In genomic region chr13:52706074-52706473, GRCh38 we compare ENCODE assay signal across 37 cellular contexts. TPM values are rescaled to one million over a fixed set of nuclear protein-coding genes. Genes with fewer than 3 reads are reported as not detected.
"Had no signal": no experiment of that assay in that cellular context is flagged by ENCODE, and none has a peak within 500 bp of the region (broad histone marks: within the 10 kb centered on the region; RNA-seq: fewer than 3 reads in every experiment).

No MANE protein-coding gene starts in this region.

- H3K4me3 ChIP-seq: MG63, Peyer's patch, SJSA1 had no signal

- H3K27ac ChIP-seq: Peyer's patch, SJSA1 had no signal

- H3K4me1 ChIP-seq: Peyer's patch, SJSA1 had no signal

- ATAC-seq: activated CD4-positive, alpha-beta T cell treated with anti-CD3 and anti-CD28 coated beads for 36 hours; activated CD4-positive, CD25-positive, alpha-beta regulatory T cell treated with anti-CD3 and anti-CD28 coated beads, Interleukin-2, amount 50 U/mL, for 24 hours; activated naive CD8-positive, alpha-beta T cell treated with anti-CD3 and anti-CD28 coated beads, Interleukin-2, amount 50 U/mL, for 24 hours; activated T-cell treated with anti-CD3 and anti-CD28 coated beads, Interleukin-2, amount 50 U/mL, for 4 hours; SK-N-SH treated with all-trans-retinoic acid at 6 μM for 48 hours; WTC11 had no signal

- DNase-seq: activated CD4-positive, alpha-beta memory T cell treated with anti-CD3 and anti-CD28 coated beads for 36 hours; activated CD4-positive, alpha-beta T cell treated with anti-CD3 and anti-CD28 coated beads for 36 hours; activated CD4-positive, alpha-beta T cell treated with anti-CD3 and anti-CD28 coated beads, Interleukin-2, amount 50 U/mL, for 1 hour; activated CD8-positive, alpha-beta memory T cell treated with anti-CD3 and anti-CD28 coated beads, Interleukin-2, amount 50 U/mL, for 4 hours; activated gamma-delta T cell treated with Interleukin-2 at 50 U/mL for 16 hours; activated naive CD4-positive, alpha-beta T cell treated with anti-CD3 and anti-CD28 coated beads for 36 hours; activated naive CD8-positive, alpha-beta T cell treated with anti-CD3 and anti-CD28 coated beads, Interleukin-2, amount 50 U/mL, for 24 hours; activated T-cell treated with anti-CD3 and anti-CD28 coated beads for 4 hours; activated T-cell treated with anti-CD3 and anti-CD28 coated beads, Interleukin-2, amount 50 U/mL, for 4 hours; anterior cingulate cortex; caudate nucleus; cerebellar nuclear complex; Karpas-422; KBM-7; MG63; NCI-H1048; NCI-H1436 treated with DMSO at 0.1 percent for 48 hours; NCI-H1694 treated with DMSO at 0.1 percent for 48 hours; NCI-H2029; NCI-H2171 treated with DMSO at 0.1 percent for 48 hours; NCI-H2227 treated with DMSO at 0.1 percent for 48 hours; NCI-H446 treated with DMSO at 0.1 percent for 48 hours; NCI-H524 treated with DMSO at 0.1 percent for 48 hours; NCI-H748 treated with DMSO at 0.1 percent for 48 hours; NK-92 treated with Interleukin-12 subunit alpha and Interleukin-12 subunit beta, amount 100 ng/mL, for 24 hours; Peyer's patch; RPMI8226; SHP77 treated with DMSO at 0.1 percent for 48 hours; T-helper 1 cell; T-helper 2 cell; T1000 had no signal

- H3K27me3 ChIP-seq: MG63, Peyer's patch, SJSA1 had no signal

- H3K9me3 ChIP-seq: MG63, Peyer's patch, SJSA1 had no signal

- H3K36me3 ChIP-seq: MG63, Peyer's patch, SJSA1 had no signal

RNA-seq across cellular contexts. Expression of gene CNMD, which starts 33.5 kb away (rescaled TPM):
- total RNA-seq: activated CD4-positive, alpha-beta memory T cell treated with anti-CD3 and anti-CD28 coated beads for 36 hours; activated CD4-positive, alpha-beta T cell treated with anti-CD3 and anti-CD28 coated beads for 36 hours; activated naive CD4-positive, alpha-beta T cell treated with anti-CD3 and anti-CD28 coated beads for 36 hours; activated T-cell treated with anti-CD3 and anti-CD28 coated beads, Interleukin-2, amount 50 U/mL, for 4 hours; activated T-helper 1 cell treated with anti-CD3 and anti-CD28 coated beads, Interleukin-12 subunit alpha, Interleukin-12 subunit beta, Interleukin-2, Interleukin-4 antibody, amounts not matched to agents 30 ng/mL and 10 ng/mL and 1 ng/mL, durations not matched to agents 14 hours and 24 hours and 36 hours; bronchial epithelial cell; Peyer's patch; SJSA1 had no signal
